18 cellular contexts compared by ENCODE assay signal in the genomic region with DNA sequence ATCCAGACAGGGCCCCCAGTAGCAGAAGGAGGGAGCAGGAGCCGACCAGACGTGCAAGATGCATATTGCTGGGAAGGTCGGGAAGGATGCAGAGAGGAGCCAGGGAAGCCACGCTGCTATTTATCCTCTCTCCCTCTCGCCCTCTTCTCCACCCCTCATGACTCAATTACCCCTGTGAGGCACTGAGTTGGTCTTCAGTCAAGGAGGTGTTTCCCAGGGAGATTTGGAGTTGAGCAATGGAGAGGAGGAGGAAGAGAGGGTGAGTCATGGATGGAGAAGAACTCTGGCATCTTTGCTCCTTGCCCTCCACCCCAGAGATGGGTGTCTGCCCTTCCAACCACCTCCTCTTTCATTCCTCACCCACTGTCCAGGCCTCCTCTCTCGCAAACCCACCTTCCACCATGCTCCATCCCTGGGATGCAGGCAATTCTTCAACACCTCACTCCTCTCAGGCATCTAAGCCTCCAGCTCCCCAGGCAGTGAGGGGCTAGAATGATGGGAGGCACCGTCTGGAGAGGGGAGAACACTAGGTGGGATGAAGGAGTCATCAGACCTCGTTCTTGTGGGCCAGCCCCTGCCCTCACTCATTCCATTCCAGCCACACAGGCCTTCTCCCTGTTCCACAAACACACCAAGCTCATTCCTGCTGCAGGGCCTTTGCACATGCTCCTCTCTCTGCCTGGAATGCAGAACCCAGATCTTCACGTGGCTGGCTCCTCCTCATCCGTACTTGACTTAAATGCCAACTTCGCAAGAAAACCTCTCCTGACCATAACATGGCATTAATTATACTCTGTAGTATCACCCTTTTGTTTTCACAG. TPM values are rescaled to one million over a fixed set of nuclear protein-coding genes. Genes with fewer than 3 reads are reported as not detected.
DNase-seq lines count a peak whose midpoint lies in the region; ATAC-seq, FAIRE-seq and TF ChIP-seq lines count a peak whose summit lies in the region.
"Had no signal": no experiment of that assay in that cellular context is flagged by ENCODE, and none has a peak within 500 bp of the region (broad histone marks: within the 10 kb centered on the region; RNA-seq: fewer than 3 reads in every experiment).

A gene with protein sequence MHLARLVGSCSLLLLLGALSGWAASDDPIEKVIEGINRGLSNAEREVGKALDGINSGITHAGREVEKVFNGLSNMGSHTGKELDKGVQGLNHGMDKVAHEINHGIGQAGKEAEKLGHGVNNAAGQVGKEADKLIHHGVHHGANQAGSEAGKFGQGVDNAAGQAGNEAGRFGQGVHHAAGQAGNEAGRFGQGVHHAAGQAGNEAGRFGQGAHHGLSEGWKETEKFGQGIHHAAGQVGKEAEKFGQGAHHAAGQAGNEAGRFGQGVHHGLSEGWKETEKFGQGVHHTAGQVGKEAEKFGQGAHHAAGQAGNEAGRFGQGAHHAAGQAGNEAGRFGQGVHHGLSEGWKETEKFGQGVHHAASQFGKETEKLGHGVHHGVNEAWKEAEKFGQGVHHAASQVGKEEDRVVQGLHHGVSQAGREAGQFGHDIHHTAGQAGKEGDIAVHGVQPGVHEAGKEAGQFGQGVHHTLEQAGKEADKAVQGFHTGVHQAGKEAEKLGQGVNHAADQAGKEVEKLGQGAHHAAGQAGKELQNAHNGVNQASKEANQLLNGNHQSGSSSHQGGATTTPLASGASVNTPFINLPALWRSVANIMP (minus strand): TSS at position 94 of the 821 bp plus-strand sequence. CDS start 30 bp downstream, at position 64.

- no peak within 1 kb of the TSS for H3K4me3 ChIP-seq in AG09309 (ENCODE audit: control insufficient read depth, low read depth, low read length)
- H3K4me3 ChIP-seq in mesenchymal stem cell (ENCODE audit: insufficient read depth in 1 of 2, low read depth in 1 of 2, low read length in 2 of 2), result peak within 1 kb of the TSS in 1 of 2 experiments; percentile 33
- H3K4me3 ChIP-seq: Peyer's patch, upper lobe of right lung had no signal

- no peak within 1 kb of the TSS for H4K8ac ChIP-seq in mesenchymal stem cell (ENCODE audit: low read length)

- H2BK12ac ChIP-seq in mesenchymal stem cell (ENCODE audit: low read length in 2 of 2), result no peak within 1 kb of the TSS

- WGBS in mesenchymal stem cell, result 87% methylated on average over 6 of the region's 11 CpGs

- no peaks in the 10 kb centered on the region for H3K79me1 ChIP-seq in mesenchymal stem cell (replicated peaks; ENCODE audit: low read length, poor library complexity, severe bottlenecking)

- no peak within 1 kb of the TSS for H3K18ac ChIP-seq in mesenchymal stem cell (ENCODE audit: low read depth in 1 of 2, low read length in 2 of 2)

- CTCF ChIA-PET in activated CD4-positive, alpha-beta T cell treated with anti-CD3 and anti-CD28 coated beads for 36 hours (lab: Charles Lee), result no interaction called here

- H3K36me3 Mint-ChIP-seq in endothelial cell (ENCODE audit: low read depth, unreplicated experiment) (peaks cover 10% of the 10 kb centered on the region), chondrocyte (ENCODE audit: low read depth) (no peaks in the 10 kb centered on the region)
- no peaks in the 10 kb centered on the region for H3K36me3 Mint-ChIP-seq in activated CD4-positive, alpha-beta T cell treated with anti-CD3 and anti-CD28 coated beads for 36 hours (ENCODE audit: low read depth)
- no peaks in the 10 kb centered on the region for H3K36me3 Mint-ChIP-seq in naive thymus-derived CD8-positive, alpha-beta T cell
- H3K36me3 Mint-ChIP-seq: CD4-positive, CD25-positive, alpha-beta regulatory T cell; IgD-negative memory B cell had no signal

- POLR2A ChIA-PET in activated CD4-positive, alpha-beta T cell treated with anti-CD3 and anti-CD28 coated beads for 36 hours (lab: Charles Lee), result no interaction called here
- POLR2A ChIA-PET in naive thymus-derived CD8-positive, alpha-beta T cell (lab: Charles Lee), result no interaction called here

- H3K14ac ChIP-seq in mesenchymal stem cell (ENCODE audit: low read length in 2 of 2), result peak within 1 kb of the TSS in 1 of 2 experiments; percentile 37

- H2AFZ ChIP-seq in mesenchymal stem cell (ENCODE audit: low read depth, low read length), result no peak within 1 kb of the TSS

- H3K27ac Mint-ChIP-seq in endothelial cell (ENCODE audit: unreplicated experiment), result peak within 1 kb of the TSS; percentile 72
- no peak within 1 kb of the TSS for H3K27ac Mint-ChIP-seq in activated CD4-positive, alpha-beta T cell treated with anti-CD3 and anti-CD28 coated beads for 36 hours
- H3K27ac Mint-ChIP-seq in chondrocyte (ENCODE audit: unreplicated experiment), result no peak within 1 kb of the TSS
- peak within 1 kb of the TSS in 1 of 10 donors; percentile 69 for H3K27ac Mint-ChIP-seq in naive thymus-derived CD8-positive, alpha-beta T cell
- H3K27ac Mint-ChIP-seq: activated CD4-positive, alpha-beta T cell treated with anti-CD3 and anti-CD28 coated beads, Interleukin-2, amount 10 ng/mL, durations not matched to agents 7 days and 5 days; CD4-positive, CD25-positive, alpha-beta regulatory T cell; memory B cell; T-helper 2 cell treated with Interferon-gamma antibody and Interleukin-4, amounts not matched to agents 5 μg/mL and 100 μg/mL, for 36 hours had no signal

- no peak within 1 kb of the TSS for H3K9ac ChIP-seq in mesenchymal stem cell (ENCODE audit: low read length)

- H3K4me3 Mint-ChIP-seq in endothelial cell (ENCODE audit: unreplicated experiment) (no peak within 1 kb of the TSS), chondrocyte (ENCODE audit: unreplicated experiment) (no peak within 1 kb of the TSS)
- no peak within 1 kb of the TSS for H3K4me3 Mint-ChIP-seq in activated CD4-positive, alpha-beta T cell treated with anti-CD3 and anti-CD28 coated beads for 36 hours
- H3K4me3 Mint-ChIP-seq in naive thymus-derived CD8-positive, alpha-beta T cell, result no peak within 1 kb of the TSS
- H3K4me3 Mint-ChIP-seq: activated CD4-positive, alpha-beta T cell treated with anti-CD3 and anti-CD28 coated beads, Interleukin-2, amount 10 ng/mL, durations not matched to agents 7 days and 5 days; CD4-positive, CD25-positive, alpha-beta regulatory T cell; IgD-negative memory B cell; memory B cell; T-helper 2 cell treated with Interferon-gamma antibody and Interleukin-4, amounts not matched to agents 5 μg/mL and 100 μg/mL, for 36 hours had no signal

- H3K23ac ChIP-seq in mesenchymal stem cell (ENCODE audit: low read length in 2 of 2), result no peak within 1 kb of the TSS

- FAIRE-seq in frontal cortex (lab: Jason Lieb, UNC), result no peak

- DNase-seq in AG09309 (ENCODE audit: low read depth), result peak; percentile 63
- peak; percentile 53 for DNase-seq in HS-5 (ENCODE audit: low read depth)
- no peak for DNase-seq in endothelial cell (ENCODE audit: low spot score)
- peak; percentile 54 for DNase-seq in mesenchymal stem cell
- DNase-seq in frontal cortex (ENCODE audit: low spot score in 2 of 2), result no peak
- DNase-seq in activated CD4-positive, alpha-beta T cell treated with anti-CD3 and anti-CD28 coated beads for 36 hours, result no peak
- no peak for DNase-seq in chondrocyte (ENCODE audit: low spot score)
- DNase-seq in naive thymus-derived CD8-positive, alpha-beta T cell, result no peak
- DNase-seq: activated CD4-positive, alpha-beta T cell treated with anti-CD3 and anti-CD28 coated beads, Interleukin-2, amount 10 ng/mL, durations not matched to agents 7 days and 5 days; CD4-positive, CD25-positive, alpha-beta regulatory T cell; effector CD4-positive, alpha-beta T cell; NCI-H1694 treated with DMSO at 0.1 percent for 48 hours; NCI-H524; Peyer's patch; upper lobe of right lung had no signal

- no peak within 1 kb of the TSS for H2BK15ac ChIP-seq in mesenchymal stem cell (ENCODE audit: low read depth, poor library complexity, severe bottlenecking)

- H4K91ac ChIP-seq in mesenchymal stem cell (ENCODE audit: low read length), result no peak within 1 kb of the TSS

- no peaks in the 10 kb centered on the region for H3K4me1 ChIP-seq in mesenchymal stem cell (ENCODE audit: control insufficient read depth, insufficient read depth, low read depth, low read length)
- H3K4me1 ChIP-seq: Peyer's patch had no signal

- H3K4ac ChIP-seq in mesenchymal stem cell (ENCODE audit: low read depth in 1 of 2, low read length in 2 of 2), result no peak within 1 kb of the TSS

- H3K4me2 ChIP-seq in mesenchymal stem cell (ENCODE audit: low read length, poor library complexity, severe bottlenecking), result no peak within 1 kb of the TSS

- H3K36me3 ChIP-seq in mesenchymal stem cell (ENCODE audit: control insufficient read depth in 1 of 2, insufficient read depth in 2 of 2, low read depth in 1 of 2, low read length in 2 of 2), result no peaks in the 10 kb centered on the region
- H3K36me3 ChIP-seq: Peyer's patch, upper lobe of right lung had no signal

- no peaks in the 10 kb centered on the region for H3K9me3 ChIP-seq in mesenchymal stem cell (ENCODE audit: control insufficient read depth, low read length)
- H3K9me3 ChIP-seq: Peyer's patch, upper lobe of right lung had no signal

- peaks cover 21 to 30% of the 10 kb centered on the region in 2 experiments for H3K27me3 ChIP-seq in mesenchymal stem cell (ENCODE audit: control insufficient read depth in 1 of 2, insufficient read depth in 1 of 2, low read length in 2 of 2)

- no peaks in the 10 kb centered on the region for H3K9me3 Mint-ChIP-seq in endothelial cell (ENCODE audit: unreplicated experiment)
- no peaks in the 10 kb centered on the region for H3K9me3 Mint-ChIP-seq in activated CD4-positive, alpha-beta T cell treated with anti-CD3 and anti-CD28 coated beads for 36 hours (ENCODE audit: low read depth)
- no peaks in the 10 kb centered on the region for H3K9me3 Mint-ChIP-seq in chondrocyte (ENCODE audit: low read depth)
- H3K9me3 Mint-ChIP-seq in naive thymus-derived CD8-positive, alpha-beta T cell, result no peaks in the 10 kb centered on the region
- H3K9me3 Mint-ChIP-seq: activated CD4-positive, alpha-beta T cell treated with anti-CD3 and anti-CD28 coated beads, Interleukin-2, amount 10 ng/mL, durations not matched to agents 7 days and 5 days; CD4-positive, CD25-positive, alpha-beta regulatory T cell; IgD-negative memory B cell; memory B cell; T-helper 2 cell treated with Interferon-gamma antibody and Interleukin-4, amounts not matched to agents 5 μg/mL and 100 μg/mL, for 36 hours had no signal

- H2BK120ac ChIP-seq in mesenchymal stem cell (ENCODE audit: low read depth, low read length), result no peak within 1 kb of the TSS

- H2AK5ac ChIP-seq in mesenchymal stem cell (ENCODE audit: low read length, severe bottlenecking), result no peak within 1 kb of the TSS

- no peak within 1 kb of the TSS for H2BK5ac ChIP-seq in mesenchymal stem cell (ENCODE audit: low read depth, low read length, poor library complexity, severe bottlenecking)

- intact Hi-C loops in activated CD4-positive, alpha-beta T cell treated with anti-CD3 and anti-CD28 coated beads for 36 hours (cut with DNase I, micrococcal nuclease), result no loop called here

- no peak within 1 kb of the TSS for H3K27ac ChIP-seq in mesenchymal stem cell (ENCODE audit: low read length, poor library complexity, severe bottlenecking)
- H3K27ac ChIP-seq: Peyer's patch, upper lobe of right lung had no signal

- H3K27me3 Mint-ChIP-seq in endothelial cell (ENCODE audit: unreplicated experiment) (peaks cover 16% of the 10 kb centered on the region), chondrocyte (ENCODE audit: low read depth) (peaks cover 13% of the 10 kb centered on the region)
- H3K27me3 Mint-ChIP-seq in activated CD4-positive, alpha-beta T cell treated with anti-CD3 and anti-CD28 coated beads for 36 hours, result peaks cover 32% of the 10 kb centered on the region
- peaks cover 9 to 52% (median 35%) of the 10 kb centered on the region in 5 donors for H3K27me3 Mint-ChIP-seq in naive thymus-derived CD8-positive, alpha-beta T cell

- TF ChIP-seq CTCF in AG09309 (IDR thresholded peaks at IDR 0.05; ENCODE audit: control insufficient read depth, insufficient read depth, low read depth, low read length, missing control alignments) (no peak), endothelial cell (IDR thresholded peaks at IDR 0.05; ENCODE audit: unreplicated experiment) (no peak), chondrocyte (IDR thresholded peaks at IDR 0.05) (no peak)

- H3K4me1 Mint-ChIP-seq in endothelial cell (ENCODE audit: unreplicated experiment) (no peaks in the 10 kb centered on the region), chondrocyte (ENCODE audit: low read depth) (no peaks in the 10 kb centered on the region)
- peaks cover 4% of the 10 kb centered on the region for H3K4me1 Mint-ChIP-seq in activated CD4-positive, alpha-beta T cell treated with anti-CD3 and anti-CD28 coated beads for 36 hours
- H3K4me1 Mint-ChIP-seq in naive thymus-derived CD8-positive, alpha-beta T cell, result peaks cover 6 to 9% (median 8%) of the 10 kb centered on the region in 4 donors
- H3K4me1 Mint-ChIP-seq: memory B cell had no signal

- ATAC-seq in activated CD4-positive, alpha-beta T cell treated with anti-CD3 and anti-CD28 coated beads for 36 hours, result no peak
- no peak for ATAC-seq in naive thymus-derived CD8-positive, alpha-beta T cell
- ATAC-seq: upper lobe of right lung had no signal

RNA-seq across cellular contexts. Expression of the gene that starts here (rescaled TPM):
- total RNA-seq in endothelial cell (ENCODE audit: unreplicated experiment), result 0.18 TPM
- polyA plus RNA-seq in mesenchymal stem cell (2013, experiment 1 of 2), result 0.25 TPM
- polyA plus RNA-seq in mesenchymal stem cell (2013, experiment 2 of 2), result 0.23 TPM
- not detected for total RNA-seq in frontal cortex
- not detected for total RNA-seq in activated CD4-positive, alpha-beta T cell treated with anti-CD3 and anti-CD28 coated beads for 36 hours
- 0.30 to 0.56 TPM (median 0.36 TPM) in 3 replicates for total RNA-seq in chondrocyte
- under 1 TPM in 1 of 2 experiments, not detected in 1; 0.31 TPM for total RNA-seq in naive thymus-derived CD8-positive, alpha-beta T cell
- not detected for polyA plus RNA-seq in naive thymus-derived CD8-positive, alpha-beta T cell
- total RNA-seq: activated CD4-positive, alpha-beta T cell treated with anti-CD3 and anti-CD28 coated beads, Interleukin-2, amount 10 ng/mL, durations not matched to agents 7 days and 5 days; CD4-positive, CD25-positive, alpha-beta regulatory T cell; upper lobe of right lung had no signal
- polyA plus RNA-seq: CD4-positive, CD25-positive, alpha-beta regulatory T cell; IgD-negative memory B cell had no signal

Comparison
In these comparisons a context has a peak if more than half of its experiments do, and no peak if none do; other contexts are left out.
1. DNase-seq: peak in AG09309 (single experiment), HS-5 (single experiment) and mesenchymal stem cell (single experiment); none in endothelial cell (single experiment), frontal cortex (0 of 2), activated CD4-positive, alpha-beta T cell treated with anti-CD3 and anti-CD28 coated beads for 36 hours (single experiment), chondrocyte (single experiment) and naive thymus-derived CD8-positive, alpha-beta T cell (0 of 10).